20 cellular contexts compared by ENCODE assay signal in the genomic region with DNA sequence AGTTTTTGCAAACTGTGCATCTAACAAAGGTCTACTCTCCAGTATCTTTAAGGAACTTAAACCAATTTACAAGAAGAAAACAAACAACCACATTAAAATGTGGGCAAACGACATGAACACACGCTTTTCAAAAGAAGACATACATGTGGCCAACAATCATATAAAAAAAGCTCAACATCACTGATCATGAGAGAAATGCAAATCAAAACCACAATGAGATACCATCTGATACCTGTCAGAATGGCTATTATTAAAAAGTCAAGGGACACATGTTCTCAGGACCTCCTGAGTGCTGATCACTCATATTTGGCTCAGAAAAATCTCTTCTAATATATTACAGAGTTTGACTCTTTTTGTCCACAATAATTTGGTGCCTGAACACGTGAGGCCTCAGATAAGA. TPM values are rescaled to one million over a fixed set of nuclear protein-coding genes. Genes with fewer than 3 reads are reported as not detected.
DNase-seq lines count a peak whose midpoint lies in the region; ATAC-seq, FAIRE-seq and TF ChIP-seq lines count a peak whose summit lies in the region.
"Had no signal": no experiment of that assay in that cellular context is flagged by ENCODE, and none has a peak within 500 bp of the region (broad histone marks: within the 10 kb centered on the region; RNA-seq: fewer than 3 reads in every experiment).

No MANE protein-coding gene starts in this region.

- peak overlapping the region; percentile 89 for H3K4me3 Mint-ChIP-seq in memory B cell
- H3K4me3 Mint-ChIP-seq: activated CD8-positive, alpha-beta T cell treated with anti-CD3 and anti-CD28 coated beads for 36 hours; activated T-helper 1 cell treated with anti-CD3 and anti-CD28 coated beads, Interleukin-12 subunit alpha, Interleukin-12 subunit beta, Interleukin-2, Interleukin-4 antibody, amounts not matched to agents 30 ng/mL and 10 ng/mL and 1 ng/mL, durations not matched to agents 14 hours and 24 hours and 36 hours; endodermal cell had no signal

- no peaks in the 10 kb centered on the region for H3K27me3 ChIP-seq in HAP-1 (ENCODE audit: low read depth)
- H3K27me3 ChIP-seq: adrenal gland, right lobe of liver had no signal

- intact Hi-C loops in left cardiac atrium (cut with DNase I), result no loop called here
- intact Hi-C loops in cardiac septum (cut with DNase I), result no loop called here

- H3K27me3 Mint-ChIP-seq in memory B cell, result no peaks in the 10 kb centered on the region

- in situ Hi-C loops in HAP-1 (cut with MboI; ENCODE audit: low sequenced_read_pairs), result no loop called here

- DNase-seq in GM12891 (ENCODE audit: insufficient read length, low spot score), result no peak
- no peak for DNase-seq in memory B cell (ENCODE audit: low spot score in 2 of 2)
- no peak for DNase-seq in UCSD-AML1 (lab: John Stamatoyannopoulos, UW; ENCODE audit: unreplicated experiment)
- no peak for DNase-seq in left cardiac atrium
- no peak for DNase-seq in cardiac septum (ENCODE audit: low spot score)
- DNase-seq in HAP-1 (ENCODE audit: low spot score in 2 of 2), result no peak
- DNase-seq: activated CD8-positive, alpha-beta T cell treated with anti-CD3 and anti-CD28 coated beads for 36 hours; endodermal cell; hippocampal formation; NK-92 treated with Interleukin-12 subunit alpha and Interleukin-12 subunit beta, amount 100 ng/mL, for 24 hours; right lobe of liver; RPMI8226; stimulated activated CD4-positive, alpha-beta T cell treated with anti-CD3 and anti-CD28 coated beads, Interleukin-2, amount 100 ng/mL, for 24 hours; SW 1271; WERI-Rb-1 had no signal

- no peaks in the 10 kb centered on the region for H3K9me3 Mint-ChIP-seq in memory B cell
- H3K9me3 Mint-ChIP-seq: activated CD8-positive, alpha-beta T cell treated with anti-CD3 and anti-CD28 coated beads for 36 hours had no signal

- H3K9me3 ChIP-seq in HAP-1, result no peaks in the 10 kb centered on the region; the same call in 1 of the 2 replicates
- H3K9me3 ChIP-seq: adrenal gland, right lobe of liver had no signal

- peak overlapping the region; percentile 86 for H3K27ac Mint-ChIP-seq in memory B cell
- H3K27ac Mint-ChIP-seq: activated CD8-positive, alpha-beta T cell treated with anti-CD3 and anti-CD28 coated beads for 36 hours; activated T-helper 1 cell treated with anti-CD3 and anti-CD28 coated beads, Interleukin-12 subunit alpha, Interleukin-12 subunit beta, Interleukin-2, Interleukin-4 antibody, amounts not matched to agents 30 ng/mL and 10 ng/mL and 1 ng/mL, durations not matched to agents 14 hours and 24 hours and 36 hours; endodermal cell had no signal

- no peaks in the 10 kb centered on the region for H3K4me1 ChIP-seq in HAP-1
- H3K4me1 ChIP-seq: adrenal gland, right lobe of liver had no signal

- FAIRE-seq in GM12891 (lab: Jason Lieb, UNC), result peak; percentile 80

- H3K36me3 ChIP-seq in HAP-1 (replicated peaks), result no peaks in the 10 kb centered on the region
- H3K36me3 ChIP-seq: adrenal gland, right lobe of liver, WERI-Rb-1 had no signal

- H3K36me3 Mint-ChIP-seq in memory B cell, result peaks cover 2% of the 10 kb centered on the region

- no peak overlapping the region for H3K4me3 ChIP-seq in HAP-1
- H3K4me3 ChIP-seq: adrenal gland had no signal

- TF ChIP-seq POLR2A in GM12891 (IDR thresholded peaks at IDR 0.05; ENCODE audit: low read depth, low read length), result no peak

- peak; percentile 39 for ATAC-seq in GM21526 (IDR thresholded peaks at IDR 0.05; ENCODE audit: low FRiP score, unreplicated experiment)
- peak; percentile 35 for ATAC-seq in HG03280 (IDR thresholded peaks at IDR 0.05; ENCODE audit: unreplicated experiment)
- ATAC-seq in memory B cell (ENCODE audit: low read depth), result peak; percentile 64
- ATAC-seq in left cardiac atrium, result no peak
- ATAC-seq: activated CD8-positive, alpha-beta T cell treated with anti-CD3 and anti-CD28 coated beads for 36 hours had no signal

- peaks cover 40% of the 10 kb centered on the region for H3K4me1 Mint-ChIP-seq in memory B cell
- H3K4me1 Mint-ChIP-seq: endodermal cell had no signal

TF ChIP-seq in GM12891, 5 proteins besides CTCF, POLR2A, EP300 and RAD21:
- TF ChIP-seq PAX5 (IDR thresholded peaks at IDR 0.05; ENCODE audit: insufficient read depth, low read length, severe bottlenecking), result no peak
- TF ChIP-seq TAF1 (IDR thresholded peaks at IDR 0.05; ENCODE audit: low read depth, low read length), result no peak

RNA-seq across cellular contexts. Expression of a gene that starts 14.2 kb away (rescaled TPM):
- 56.9 TPM for polyA plus RNA-seq in GM12891 (2012; ENCODE audit: low read depth, missing spikeins)
- total RNA-seq in left cardiac atrium, result 1 to 10 TPM; 3.1 to 4.2 TPM
- total RNA-seq in cardiac septum, result 1.5 TPM
- total RNA-seq: activated T-helper 1 cell treated with anti-CD3 and anti-CD28 coated beads, Interleukin-12 subunit alpha, Interleukin-12 subunit beta, Interleukin-2, Interleukin-4 antibody, amounts not matched to agents 30 ng/mL and 10 ng/mL and 1 ng/mL, durations not matched to agents 14 hours and 24 hours and 36 hours; endodermal cell; H4 had no signal

RNA-seq across cellular contexts. Expression of a gene that starts 22.6 kb away (rescaled TPM):
- polyA plus RNA-seq in GM12891 (2012; ENCODE audit: low read depth, missing spikeins), result 0.95 TPM
- under 1 TPM; 0.86 to 0.97 TPM for total RNA-seq in left cardiac atrium
- total RNA-seq in cardiac septum, result 0.51 TPM
- total RNA-seq: activated CD8-positive, alpha-beta T cell treated with anti-CD3 and anti-CD28 coated beads for 36 hours; activated T-helper 1 cell treated with anti-CD3 and anti-CD28 coated beads, Interleukin-12 subunit alpha, Interleukin-12 subunit beta, Interleukin-2, Interleukin-4 antibody, amounts not matched to agents 30 ng/mL and 10 ng/mL and 1 ng/mL, durations not matched to agents 14 hours and 24 hours and 36 hours; endodermal cell; H4 had no signal

RNA-seq across cellular contexts. Expression of a gene that starts 42.5 kb away (rescaled TPM):
- 2.7 TPM for polyA plus RNA-seq in GM12891 (2012; ENCODE audit: low read depth, missing spikeins)
- total RNA-seq in left cardiac atrium (1 to 10 TPM; 2.1 to 5.8 TPM), cardiac septum (1.3 TPM)
- total RNA-seq: activated CD8-positive, alpha-beta T cell treated with anti-CD3 and anti-CD28 coated beads for 36 hours; activated T-helper 1 cell treated with anti-CD3 and anti-CD28 coated beads, Interleukin-12 subunit alpha, Interleukin-12 subunit beta, Interleukin-2, Interleukin-4 antibody, amounts not matched to agents 30 ng/mL and 10 ng/mL and 1 ng/mL, durations not matched to agents 14 hours and 24 hours and 36 hours; endodermal cell; H4 had no signal

RNA-seq across cellular contexts. Expression of a gene that starts 46.7 kb away (rescaled TPM):
- polyA plus RNA-seq in GM12891 (2012; ENCODE audit: low read depth, missing spikeins), result 7.3 TPM
- total RNA-seq in left cardiac atrium (10 to 100 TPM in 1 of 2 donors, 1 to 10 TPM in 1; 5.7 to 11.8 TPM), cardiac septum (1.2 TPM)
- total RNA-seq: activated CD8-positive, alpha-beta T cell treated with anti-CD3 and anti-CD28 coated beads for 36 hours; activated T-helper 1 cell treated with anti-CD3 and anti-CD28 coated beads, Interleukin-12 subunit alpha, Interleukin-12 subunit beta, Interleukin-2, Interleukin-4 antibody, amounts not matched to agents 30 ng/mL and 10 ng/mL and 1 ng/mL, durations not matched to agents 14 hours and 24 hours and 36 hours; endodermal cell; H4 had no signal

Comparison
In these comparisons a context has a peak if more than half of its experiments do, and no peak if none do; other contexts are left out.
1. ATAC-seq: peak in GM21526 (single experiment), HG03280 (single experiment) and memory B cell (single experiment); none in left cardiac atrium (0 of 2).